ENCODE assay signal across 1 cellular context in the genomic region with DNA sequence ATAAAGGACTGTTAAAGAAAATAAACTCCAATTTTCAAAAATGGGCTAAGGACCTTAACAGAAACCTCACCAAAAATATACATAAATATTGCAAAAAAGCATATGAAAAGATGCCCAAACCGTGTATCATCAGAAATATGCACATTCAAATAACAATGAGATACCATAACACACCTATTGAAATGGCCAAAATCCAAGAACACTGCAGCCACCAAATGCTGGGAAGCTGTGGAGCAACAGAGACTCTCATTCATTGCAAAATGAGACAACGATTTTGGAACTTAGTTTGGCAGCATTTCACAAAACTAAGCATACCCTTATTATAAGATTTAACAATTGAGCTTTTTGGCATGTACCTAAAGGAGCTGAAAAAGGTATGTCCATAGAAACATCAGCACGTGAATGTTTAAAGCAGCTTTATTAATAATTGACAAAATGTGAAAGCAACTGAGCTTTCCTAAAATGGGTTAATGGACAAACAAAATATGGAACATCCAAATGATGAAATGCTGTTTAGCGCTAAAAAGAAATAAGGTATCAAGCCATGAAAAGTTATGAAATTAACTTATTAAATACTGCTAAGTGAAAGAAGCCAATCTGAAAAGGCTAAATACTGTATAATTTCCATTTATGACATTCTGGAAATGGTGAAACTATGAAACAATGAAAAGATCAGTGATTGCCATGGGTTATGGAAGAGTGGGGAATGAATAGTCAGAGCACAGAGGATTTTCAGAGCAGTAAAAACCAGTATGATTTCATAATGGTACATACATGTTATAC.
TF ChIP-seq lines count a peak whose summit lies in the region.

No MANE protein-coding gene starts in this region.

TF ChIP-seq in K562, 482 proteins besides CTCF, POLR2A, EP300 and RAD21:
- TF ChIP-seq DACH1 (IDR thresholded peaks at IDR 0.05; ENCODE audit: partially characterized antibody) (peak; percentile 27), GATAD2B (IDR thresholded peaks at IDR 0.05; ENCODE audit: borderline replicate concordance) (0 out of 2 replicates have a peak, but pooled peaks have one; percentile 16), AFF1 (IDR thresholded peaks at IDR 0.05; ENCODE audit: low read depth in 1 of 2, partially characterized antibody in 2 of 2) (peak; percentile 43 to 73), CHD1 (IDR thresholded peaks at IDR 0.05; ENCODE audit: low read length) (peak; percentile 82), RAD51 (IDR thresholded peaks at IDR 0.05; ENCODE audit: borderline replicate concordance, low read depth) (no peak), TAL1 (IDR thresholded peaks at IDR 0.05) (no peak), VEZF1 (CRISPR knock-in tag; IDR thresholded peaks at IDR 0.05) (peak; percentile 14; the same call in 1 of the 2 replicates), CEBPB (tag; IDR thresholded peaks at IDR 0.05) (peak; percentile 74), THAP7 (CRISPR knock-in tag; IDR thresholded peaks at IDR 0.05) (no peak), ZC3H11A (IDR thresholded peaks at IDR 0.05; ENCODE audit: low read depth, low read length) (no peak), SMARCC2 (IDR thresholded peaks at IDR 0.05; ENCODE audit: low read depth) (0 out of 2 replicates have a peak, but pooled peaks have one; percentile 15), LARP7 (IDR thresholded peaks at IDR 0.05) (0 out of 2 replicates have a peak, but pooled peaks have one; percentile 36), TAF9B (IDR thresholded peaks at IDR 0.05; ENCODE audit: partially characterized antibody) (peak; percentile 16), NFE2 (IDR thresholded peaks at IDR 0.05; ENCODE audit: low read depth) (no peak), NFIC (IDR thresholded peaks at IDR 0.05) (peak; percentile 25; the same call in 1 of the 2 replicates), ZNF644 (tag; IDR thresholded peaks at IDR 0.05; ENCODE audit: low read depth) (peak; percentile 54; the same call in 1 of the 2 replicates), ZNF212 (CRISPR knock-in tag; IDR thresholded peaks at IDR 0.05) (no peak), ZBTB11 (CRISPR knock-in tag; IDR thresholded peaks at IDR 0.05) (0 out of 6 replicates have a peak, but pooled peaks of 1 of the 3 experiments have one; percentile 46), CEBPG (CRISPR knock-in tag; IDR thresholded peaks at IDR 0.05) (no peak), CEBPG (tag; conservative IDR thresholded peaks at IDR 0.05 in 1 of 2, IDR thresholded peaks at IDR 0.05 in 1 of 2) (peak; percentile 29 to 63; a peak in 2 of 4 replicates), ATF3 (IDR thresholded peaks at IDR 0.05) (peak; percentile 23; the same call in 1 of the 2 replicates), ATF3 (CRISPR knock-in tag; conservative IDR thresholded peaks at IDR 0.05) (no peak)
- TF ChIP-seq, protein P1, sequence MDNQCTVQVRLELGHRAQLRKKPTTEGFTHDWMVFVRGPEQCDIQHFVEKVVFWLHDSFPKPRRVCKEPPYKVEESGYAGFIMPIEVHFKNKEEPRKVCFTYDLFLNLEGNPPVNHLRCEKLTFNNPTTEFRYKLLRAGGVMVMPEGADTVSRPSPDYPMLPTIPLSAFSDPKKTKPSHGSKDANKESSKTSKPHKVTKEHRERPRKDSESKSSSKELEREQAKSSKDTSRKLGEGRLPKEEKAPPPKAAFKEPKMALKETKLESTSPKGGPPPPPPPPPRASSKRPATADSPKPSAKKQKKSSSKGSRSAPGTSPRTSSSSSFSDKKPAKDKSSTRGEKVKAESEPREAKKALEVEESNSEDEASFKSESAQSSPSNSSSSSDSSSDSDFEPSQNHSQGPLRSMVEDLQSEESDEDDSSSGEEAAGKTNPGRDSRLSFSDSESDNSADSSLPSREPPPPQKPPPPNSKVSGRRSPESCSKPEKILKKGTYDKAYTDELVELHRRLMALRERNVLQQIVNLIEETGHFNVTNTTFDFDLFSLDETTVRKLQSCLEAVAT (IDR thresholded peaks at IDR 0.05): peak; percentile 78 to 89
- TF ChIP-seq, protein P2, sequence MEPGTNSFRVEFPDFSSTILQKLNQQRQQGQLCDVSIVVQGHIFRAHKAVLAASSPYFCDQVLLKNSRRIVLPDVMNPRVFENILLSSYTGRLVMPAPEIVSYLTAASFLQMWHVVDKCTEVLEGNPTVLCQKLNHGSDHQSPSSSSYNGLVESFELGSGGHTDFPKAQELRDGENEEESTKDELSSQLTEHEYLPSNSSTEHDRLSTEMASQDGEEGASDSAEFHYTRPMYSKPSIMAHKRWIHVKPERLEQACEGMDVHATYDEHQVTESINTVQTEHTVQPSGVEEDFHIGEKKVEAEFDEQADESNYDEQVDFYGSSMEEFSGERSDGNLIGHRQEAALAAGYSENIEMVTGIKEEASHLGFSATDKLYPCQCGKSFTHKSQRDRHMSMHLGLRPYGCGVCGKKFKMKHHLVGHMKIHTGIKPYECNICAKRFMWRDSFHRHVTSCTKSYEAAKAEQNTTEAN (CRISPR knock-in tag; IDR thresholded peaks at IDR 0.05): no peak
